19 cellular contexts compared by ENCODE assay signal in genomic region chr18:46831434-46831833, GRCh38.
A peak's percentile ranks its signal among the peaks of the same experiment; 100 is the strongest.
DNase-seq lines count a peak whose midpoint lies in the region; ATAC-seq, FAIRE-seq and TF ChIP-seq lines count a peak whose summit lies in the region.
"Had no signal": no experiment of that assay in that cellular context is flagged by ENCODE, and none has a peak within 500 bp of the region (broad histone marks: within the 10 kb centered on the region; RNA-seq: fewer than 3 reads in every experiment).

No MANE protein-coding gene starts in this region.

- no peaks in the 10 kb centered on the region for H3K9me3 Mint-ChIP-seq in activated naive CD4-positive, alpha-beta T cell treated with anti-CD3 and anti-CD28 coated beads for 36 hours
- H3K9me3 Mint-ChIP-seq: CD4-positive, alpha-beta T cell; CD8-positive, alpha-beta memory T cell; HFFc6 had no signal

- H3K4me3 Mint-ChIP-seq in activated naive CD4-positive, alpha-beta T cell treated with anti-CD3 and anti-CD28 coated beads for 36 hours, result no peak overlapping the region
- H3K4me3 Mint-ChIP-seq: CD14-positive monocyte; CD4-positive, alpha-beta T cell; CD8-positive, alpha-beta memory T cell; HFFc6 had no signal

- no peak for DNase-seq in activated naive CD4-positive, alpha-beta T cell treated with anti-CD3 and anti-CD28 coated beads for 36 hours
- no peak for DNase-seq in activated naive CD4-positive, alpha-beta T cell (lab: John Stamatoyannopoulos, UW)
- no peak for DNase-seq in left lobe of liver (ENCODE audit: low spot score)
- no peak for DNase-seq in right lobe of liver
- no peak for DNase-seq in HK-2 (ENCODE audit: unreplicated experiment)
- no peak for DNase-seq in pancreas
- DNase-seq: BE2C; CD4-positive, alpha-beta T cell; CD8-positive, alpha-beta memory T cell; DMS53; DMS79 treated with DMSO at 0.1 percent for 48 hours; GOT3; HFFc6 had no signal

- H3K27ac ChIP-seq in right lobe of liver (no peak overlapping the region), pancreas (no peak overlapping the region)
- H3K27ac ChIP-seq: 22Rv1; BLaER1 treated with 17β-estradiol and CSF1 and Interleukin-3, amounts not matched to agents 10 nM and 100 nM had no signal

- H3K36me3 ChIP-seq in right lobe of liver, result no peaks in the 10 kb centered on the region
- peaks cover 0 to 4% (median 0%) of the 10 kb centered on the region in 3 donors for H3K36me3 ChIP-seq in pancreas
- H3K36me3 ChIP-seq: BE2C had no signal

- H3K4me1 ChIP-seq in right lobe of liver (peaks cover 0 to 22% (median 0%) of the 10 kb centered on the region in 4 donors), pancreas (no peaks in the 10 kb centered on the region)
- H3K4me1 ChIP-seq: BE2C; BLaER1 treated with 17β-estradiol and CSF1 and Interleukin-3, amounts not matched to agents 10 nM and 100 nM; HAP-1 had no signal

- peaks cover 45% of the 10 kb centered on the region for H3K36me3 Mint-ChIP-seq in activated naive CD4-positive, alpha-beta T cell treated with anti-CD3 and anti-CD28 coated beads for 36 hours (ENCODE audit: low read depth)

- FAIRE-seq in pancreas (lab: Jason Lieb, UNC), result no peak
- FAIRE-seq: GM12892, H54 had no signal

- ATAC-seq in left lobe of liver (peak; percentile 63), right lobe of liver (peak; percentile 41 to 69 (median 63)), pancreas (no peak)

- H3K4me3 ChIP-seq in right lobe of liver (no peak overlapping the region), pancreas (no peak overlapping the region)
- H3K4me3 ChIP-seq: BLaER1 treated with 17β-estradiol and CSF1 and Interleukin-3, amounts not matched to agents 10 nM and 100 nM; HAP-1 had no signal

- peak overlapping the region; percentile 21 for H3K27ac Mint-ChIP-seq in activated naive CD4-positive, alpha-beta T cell treated with anti-CD3 and anti-CD28 coated beads for 36 hours
- H3K27ac Mint-ChIP-seq: CD14-positive monocyte; CD4-positive, alpha-beta T cell; CD8-positive, alpha-beta memory T cell; HFFc6 had no signal

- TF ChIP-seq CTCF in right lobe of liver (IDR thresholded peaks at IDR 0.05) (no peak), pancreas (IDR thresholded peaks at IDR 0.05) (no peak)

- H3K4me1 Mint-ChIP-seq in activated naive CD4-positive, alpha-beta T cell treated with anti-CD3 and anti-CD28 coated beads for 36 hours (ENCODE audit: low read depth), result no peaks in the 10 kb centered on the region
- H3K4me1 Mint-ChIP-seq: CD14-positive monocyte; CD8-positive, alpha-beta memory T cell had no signal

- H3K9me3 ChIP-seq in right lobe of liver (no peaks in the 10 kb centered on the region), pancreas (no peaks in the 10 kb centered on the region)
- H3K9me3 ChIP-seq: BE2C; BLaER1 treated with 17β-estradiol and CSF1 and Interleukin-3, amounts not matched to agents 10 nM and 100 nM; HAP-1 had no signal

- intact Hi-C loops in activated naive CD4-positive, alpha-beta T cell treated with anti-CD3 and anti-CD28 coated beads for 36 hours (cut with micrococcal nuclease), result no loop called here
- intact Hi-C loops in right lobe of liver (cut with DNase I), result no loop called here
- intact Hi-C loops in pancreas (cut with DNase I), result no loop called here

- CTCF ChIA-PET in activated naive CD4-positive, alpha-beta T cell treated with anti-CD3 and anti-CD28 coated beads for 36 hours (lab: Charles Lee), result no interaction called here

- H3K27me3 Mint-ChIP-seq in activated naive CD4-positive, alpha-beta T cell treated with anti-CD3 and anti-CD28 coated beads for 36 hours (ENCODE audit: low read depth), result no peaks in the 10 kb centered on the region
- H3K27me3 Mint-ChIP-seq: CD4-positive, alpha-beta T cell; CD8-positive, alpha-beta memory T cell had no signal

- TF ChIP-seq POLR2A in right lobe of liver (IDR thresholded peaks at IDR 0.05), result no peak

- no peaks in the 10 kb centered on the region for H3K27me3 ChIP-seq in right lobe of liver
- H3K27me3 ChIP-seq in pancreas, result no peaks in the 10 kb centered on the region
- H3K27me3 ChIP-seq: BE2C; BLaER1 treated with 17β-estradiol and CSF1 and Interleukin-3, amounts not matched to agents 10 nM and 100 nM had no signal

Comparison
In these comparisons a context has a peak if more than half of its experiments do, and no peak if none do; other contexts are left out.
1. ATAC-seq: peak in left lobe of liver (single experiment) and right lobe of liver (4 of 4); none in pancreas (0 of 4).